Comparison of ENCODE assay signal across 8 cellular contexts in the genomic region with DNA sequence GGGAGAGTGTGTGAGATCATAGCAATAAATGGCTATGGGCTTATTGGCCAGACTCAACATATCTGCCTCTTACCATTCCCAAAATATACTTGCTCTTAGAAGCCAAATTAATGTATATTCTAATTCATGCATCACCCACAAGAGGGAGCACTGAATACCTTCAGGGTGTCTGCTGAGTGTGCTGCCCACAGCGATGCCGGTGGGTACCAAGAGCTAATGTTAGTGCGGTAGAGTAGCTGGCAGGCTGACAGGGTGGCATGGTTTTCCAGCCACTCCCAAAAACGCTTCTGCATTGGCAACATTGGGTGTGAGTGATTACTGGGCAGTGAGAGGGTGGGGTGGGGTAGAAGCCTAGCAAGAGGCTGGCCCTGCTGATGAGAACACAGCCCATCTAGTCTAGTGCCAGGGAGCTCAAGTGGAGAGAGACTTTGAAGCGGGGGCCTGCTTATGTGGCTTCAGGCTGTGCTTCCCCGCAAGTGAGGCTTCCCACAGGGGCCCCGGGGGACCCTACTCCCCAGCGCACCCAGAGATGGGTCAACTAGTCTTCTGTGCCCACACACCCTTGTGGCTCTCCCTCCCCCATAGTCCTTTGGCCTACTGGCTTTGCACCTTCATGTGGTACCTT. TPM values are rescaled to one million over a fixed set of nuclear protein-coding genes. Genes with fewer than 3 reads are reported as not detected.
DNase-seq lines count a peak whose midpoint lies in the region; ATAC-seq and TF ChIP-seq lines count a peak whose summit lies in the region.

No MANE protein-coding gene starts in this region.

- H3K36me3 ChIP-seq in Loucy (ENCODE audit: insufficient read depth, low read length): no peaks in the 10 kb centered on the region
- no peaks in the 10 kb centered on the region for H3K36me3 ChIP-seq in mucosa of descending colon (ENCODE audit: low read depth)
- H3K36me3 ChIP-seq in tibial artery: peaks cover 0 to 4% (median 0%) of the 10 kb centered on the region in 3 donors

- no peaks in the 10 kb centered on the region for H3F3A ChIP-seq in Loucy (ENCODE audit: low read depth)

- DNase-seq in DMS53 (lab: John Stamatoyannopoulos, UW): peak; percentile 60
- no peak for DNase-seq in DMS53 treated with DMSO at 0.1 percent for 48 hours (lab: John Stamatoyannopoulos, UW; ENCODE audit: unreplicated experiment)
- no peak for DNase-seq in WTC11 (ENCODE audit: low spot score)
- no peak for DNase-seq in mucosa of descending colon
- DNase-seq in GM19238 (ENCODE audit: insufficient read length, low spot score): no peak
- DNase-seq in tibial artery: no peak

- no peak overlapping the region for H2AFZ ChIP-seq in Loucy (ENCODE audit: low read length)

- peaks cover 3% of the 10 kb centered on the region for H3K27me3 Mint-ChIP-seq in WTC11 (ENCODE audit: low read depth)

- no peaks in the 10 kb centered on the region for H3K9me2 ChIP-seq in Loucy (replicated peaks; ENCODE audit: low read depth, low read length)

- POLR2A ChIA-PET in WTC11 (lab: Charles Lee): no interaction called here

- H3K4me1 ChIP-seq in Loucy (ENCODE audit: insufficient read depth, low read length, poor library complexity, severe bottlenecking) (no peaks in the 10 kb centered on the region), mucosa of descending colon (ENCODE audit: low read depth) (no peaks in the 10 kb centered on the region), tibial artery (no peaks in the 10 kb centered on the region)

- H4K20me1 ChIP-seq in Loucy (ENCODE audit: insufficient read depth, low read length, poor library complexity, severe bottlenecking): no peaks in the 10 kb centered on the region

- no peak overlapping the region for H3K9ac ChIP-seq in Loucy (ENCODE audit: low read depth, low read length, poor library complexity, severe bottlenecking)

- no peaks in the 10 kb centered on the region for H3K36me3 Mint-ChIP-seq in WTC11

- no peak overlapping the region for H3K4me3 Mint-ChIP-seq in WTC11

- H3K4me3 ChIP-seq in Loucy (ENCODE audit: low read length, poor library complexity, severe bottlenecking) (no peak overlapping the region), mucosa of descending colon (no peak overlapping the region), tibial artery (no peak overlapping the region)

- H3K27ac Mint-ChIP-seq in WTC11: no peak overlapping the region

- H3K27ac ChIP-seq in tibial artery: no peak overlapping the region

- no peak overlapping the region for H3K4me2 ChIP-seq in Loucy (ENCODE audit: low read depth, low read length, poor library complexity, severe bottlenecking)

- H3K27me3 ChIP-seq in Loucy (ENCODE audit: insufficient read depth, low read length, poor library complexity, severe bottlenecking): no peaks in the 10 kb centered on the region
- no peaks in the 10 kb centered on the region for H3K27me3 ChIP-seq in tibial artery

- intact Hi-C loops in mucosa of descending colon (cut with DNase I, micrococcal nuclease): no loop called here
- intact Hi-C loops in tibial artery (cut with DNase I; ENCODE audit: low total_unique reads): no loop called here

- peak; percentile 70 for TF ChIP-seq CTCF in Loucy (conservative IDR thresholded peaks at IDR 0.05; ENCODE audit: low read length)
- no peak; the same call in 1 of the 2 replicates for TF ChIP-seq CTCF in WTC11 (IDR thresholded peaks at IDR 0.05)
- TF ChIP-seq CTCF in mucosa of descending colon (IDR thresholded peaks at IDR 0.05): no peak
- TF ChIP-seq CTCF in tibial artery (IDR thresholded peaks at IDR 0.05): no peak

- ATAC-seq in WTC11 (peak; percentile 78), mucosa of descending colon (peak; percentile 31), HG02938 (IDR thresholded peaks at IDR 0.05; ENCODE audit: unreplicated experiment) (no peak)

- no peaks in the 10 kb centered on the region for H3K79me2 ChIP-seq in Loucy (ENCODE audit: insufficient read depth, low read length)

- CTCF ChIA-PET in WTC11 (lab: Charles Lee): interaction anchor here (0.5 to 3.2 kb wide), 37 partner anchors 9 to 468 kb away, joined by 3 to 27 read pairs (median 4); partner anchors contain the start of genes CCDC177, ERH, PLEKHD1 and SLC39A9

- H3K9me3 Mint-ChIP-seq in WTC11: peaks cover 16% of the 10 kb centered on the region

- H3K4me1 Mint-ChIP-seq in WTC11: no peaks in the 10 kb centered on the region

- H3K9me3 ChIP-seq in Loucy (ENCODE audit: insufficient read depth, low read depth, low read length) (no peaks in the 10 kb centered on the region), mucosa of descending colon (no peaks in the 10 kb centered on the region), tibial artery (no peaks in the 10 kb centered on the region)

TF ChIP-seq in WTC11, 78 proteins besides CTCF, POLR2A, EP300 and RAD21:
- TF ChIP-seq JUN (CRISPR knock-in tag; IDR thresholded peaks at IDR 0.05): no peak
- no peak for TF ChIP-seq ATF1 (CRISPR knock-in tag; IDR thresholded peaks at IDR 0.05)
- TF ChIP-seq, protein P1, sequence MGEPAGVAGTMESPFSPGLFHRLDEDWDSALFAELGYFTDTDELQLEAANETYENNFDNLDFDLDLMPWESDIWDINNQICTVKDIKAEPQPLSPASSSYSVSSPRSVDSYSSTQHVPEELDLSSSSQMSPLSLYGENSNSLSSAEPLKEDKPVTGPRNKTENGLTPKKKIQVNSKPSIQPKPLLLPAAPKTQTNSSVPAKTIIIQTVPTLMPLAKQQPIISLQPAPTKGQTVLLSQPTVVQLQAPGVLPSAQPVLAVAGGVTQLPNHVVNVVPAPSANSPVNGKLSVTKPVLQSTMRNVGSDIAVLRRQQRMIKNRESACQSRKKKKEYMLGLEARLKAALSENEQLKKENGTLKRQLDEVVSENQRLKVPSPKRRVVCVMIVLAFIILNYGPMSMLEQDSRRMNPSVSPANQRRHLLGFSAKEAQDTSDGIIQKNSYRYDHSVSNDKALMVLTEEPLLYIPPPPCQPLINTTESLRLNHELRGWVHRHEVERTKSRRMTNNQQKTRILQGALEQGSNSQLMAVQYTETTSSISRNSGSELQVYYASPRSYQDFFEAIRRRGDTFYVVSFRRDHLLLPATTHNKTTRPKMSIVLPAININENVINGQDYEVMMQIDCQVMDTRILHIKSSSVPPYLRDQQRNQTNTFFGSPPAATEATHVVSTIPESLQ (CRISPR knock-in tag; IDR thresholded peaks at IDR 0.05): no peak
- TF ChIP-seq, protein P2, sequence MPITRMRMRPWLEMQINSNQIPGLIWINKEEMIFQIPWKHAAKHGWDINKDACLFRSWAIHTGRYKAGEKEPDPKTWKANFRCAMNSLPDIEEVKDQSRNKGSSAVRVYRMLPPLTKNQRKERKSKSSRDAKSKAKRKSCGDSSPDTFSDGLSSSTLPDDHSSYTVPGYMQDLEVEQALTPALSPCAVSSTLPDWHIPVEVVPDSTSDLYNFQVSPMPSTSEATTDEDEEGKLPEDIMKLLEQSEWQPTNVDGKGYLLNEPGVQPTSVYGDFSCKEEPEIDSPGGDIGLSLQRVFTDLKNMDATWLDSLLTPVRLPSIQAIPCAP (CRISPR knock-in tag; IDR thresholded peaks at IDR 0.05): no peak
- TF ChIP-seq, protein P3, sequence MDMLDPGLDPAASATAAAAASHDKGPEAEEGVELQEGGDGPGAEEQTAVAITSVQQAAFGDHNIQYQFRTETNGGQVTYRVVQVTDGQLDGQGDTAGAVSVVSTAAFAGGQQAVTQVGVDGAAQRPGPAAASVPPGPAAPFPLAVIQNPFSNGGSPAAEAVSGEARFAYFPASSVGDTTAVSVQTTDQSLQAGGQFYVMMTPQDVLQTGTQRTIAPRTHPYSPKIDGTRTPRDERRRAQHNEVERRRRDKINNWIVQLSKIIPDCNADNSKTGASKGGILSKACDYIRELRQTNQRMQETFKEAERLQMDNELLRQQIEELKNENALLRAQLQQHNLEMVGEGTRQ (CRISPR knock-in tag; IDR thresholded peaks at IDR 0.05): no peak
- no peak for TF ChIP-seq FOXP4 (CRISPR knock-in tag; IDR thresholded peaks at IDR 0.05)
- no peak for TF ChIP-seq ZNF232 (CRISPR knock-in tag; IDR thresholded peaks at IDR 0.05)
- TF ChIP-seq JAZF1 (CRISPR knock-in tag; IDR thresholded peaks at IDR 0.05): no peak
- TF ChIP-seq ZNF396 (CRISPR knock-in tag; IDR thresholded peaks at IDR 0.05; ENCODE audit: borderline replicate concordance): no peak
- TF ChIP-seq E2F1 (CRISPR knock-in tag; IDR thresholded peaks at IDR 0.05): no peak
- no peak for TF ChIP-seq ZNF121 (CRISPR knock-in tag; IDR thresholded peaks at IDR 0.05)
- no peak for TF ChIP-seq USF1 (CRISPR knock-in tag; IDR thresholded peaks at IDR 0.05)
- no peak for TF ChIP-seq PRRX2 (CRISPR knock-in tag; IDR thresholded peaks at IDR 0.05)
- no peak for TF ChIP-seq ZNF263 (CRISPR knock-in tag; IDR thresholded peaks at IDR 0.05; ENCODE audit: low read depth)

RNA-seq across cellular contexts. Expression of gene PLEKHD1, which starts 9.2 kb away (rescaled TPM):
- total RNA-seq in WTC11 (2021): 0.85 to 1.0 TPM (median 0.87 TPM) in 3 replicates
- total RNA-seq in mucosa of descending colon: under 1 TPM in 2 of 3 donors, not detected in 1; 0.06 to 0.14 TPM
